22 cellular contexts compared by ENCODE assay signal in the genomic region with DNA sequence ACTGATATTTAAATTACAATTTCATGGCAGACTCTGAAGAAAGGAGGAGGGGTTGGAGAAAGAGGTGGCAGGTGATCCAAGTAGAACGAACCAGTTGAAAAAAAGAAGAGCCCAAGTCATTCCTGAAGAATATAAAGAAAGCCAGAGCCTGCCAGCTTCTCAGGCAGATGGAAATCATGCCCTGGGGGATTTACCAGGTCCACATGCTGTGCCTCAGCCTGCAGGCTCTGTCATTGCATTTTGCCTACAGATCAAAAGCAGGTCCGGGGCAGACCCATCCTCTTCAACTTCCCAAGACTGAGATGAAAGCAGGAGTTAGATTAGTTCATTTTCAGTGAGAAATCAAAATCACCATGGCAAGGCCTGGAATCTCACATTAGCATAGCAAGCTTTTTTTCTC. TPM values are rescaled to one million over a fixed set of nuclear protein-coding genes. Genes with fewer than 3 reads are reported as not detected.
"Had no signal": no experiment of that assay in that cellular context is flagged by ENCODE, and none has a peak within 500 bp of the region (broad histone marks: within the 10 kb centered on the region; RNA-seq: fewer than 3 reads in every experiment).

No MANE protein-coding gene starts in this region.

- H3K36me3 ChIP-seq: ascending aorta, cardiac muscle cell had no signal

- H3K4me1 ChIP-seq: ascending aorta had no signal

- H3K27ac ChIP-seq: ascending aorta, cardiac muscle cell had no signal

- H3K27me3 ChIP-seq: ascending aorta, cardiac muscle cell had no signal

- H3K4me3 ChIP-seq: ascending aorta, cardiac muscle cell, K562 had no signal

- DNase-seq: activated CD4-positive, alpha-beta T cell treated with anti-CD3 and anti-CD28 coated beads for 36 hours; activated CD4-positive, alpha-beta T cell treated with anti-CD3 and anti-CD28 coated beads, Interleukin-2, amount 10 ng/mL, durations not matched to agents 7 days and 5 days; activated CD4-positive, alpha-beta T cell treated with anti-CD3 and anti-CD28 coated beads, Interleukin-2, amount 50 U/mL, for 48 hours; activated CD8-positive, alpha-beta T cell treated with anti-CD3 and anti-CD28 coated beads, Interleukin-2, amount 10 ng/mL, durations not matched to agents 7 days and 5 days; activated gamma-delta T cell; activated naive CD4-positive, alpha-beta T cell treated with Interleukin-2 at 50 U/mL for 16 hours; activated naive CD8-positive, alpha-beta T cell treated with anti-CD3 and anti-CD28 coated beads, Interleukin-2, amount 10 ng/mL, durations not matched to agents 7 days and 5 days; activated T-cell treated with anti-CD3 and anti-CD28 coated beads, Interleukin-2, amount 50 U/mL, for 24 hours; amygdala; NCI-H1092 treated with DMSO at 0.1 percent for 48 hours; NCI-H1417; NCI-H2029 treated with DMSO at 0.1 percent for 48 hours; NCI-H2107; NCI-H226; NCI-H446 treated with DMSO at 0.1 percent for 48 hours; RPMI8226; SIG-M5; SW 1271; T-helper 1 cell had no signal

RNA-seq across cellular contexts. Expression of a gene that starts 48.5 kb away (rescaled TPM):
- polyA plus RNA-seq: cardiac muscle cell, K562 had no signal
